Comparison of ENCODE assay signal across 20 cellular contexts in the genomic region with DNA sequence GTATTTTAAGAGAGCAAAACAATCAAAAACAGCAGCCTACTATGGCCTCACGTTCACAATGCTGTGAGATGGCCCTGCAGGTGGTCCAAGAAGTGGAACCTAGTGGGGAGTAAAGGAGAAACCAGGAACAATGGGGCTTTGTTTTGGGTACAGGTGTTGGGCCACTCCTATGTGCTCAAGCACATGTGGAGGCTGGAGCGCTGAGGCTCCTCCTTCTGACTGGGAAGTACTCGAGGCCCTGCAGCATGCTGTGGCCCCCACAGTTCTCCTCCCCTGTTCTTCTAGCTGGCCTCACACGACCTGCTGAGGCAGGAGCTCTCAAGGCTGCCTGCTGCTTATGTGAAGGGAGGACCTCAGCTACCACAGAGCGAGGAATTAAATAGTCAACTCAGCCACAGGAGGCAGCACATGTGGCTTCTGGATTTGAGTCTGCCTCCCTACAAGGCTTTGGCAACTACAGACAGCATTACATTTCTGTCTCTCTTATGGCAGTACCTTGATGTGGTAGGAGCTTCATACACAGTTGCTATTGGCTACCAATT.
DNase-seq lines count a peak whose midpoint lies in the region; TF ChIP-seq lines count a peak whose summit lies in the region.
"Had no signal": no experiment of that assay in that cellular context is flagged by ENCODE, and none has a peak within 500 bp of the region (broad histone marks: within the 10 kb centered on the region; RNA-seq: fewer than 3 reads in every experiment).

No MANE protein-coding gene starts in this region.

- H3K4me3 ChIP-seq in choroid plexus epithelial cell (ENCODE audit: low read depth, low read length) (no peak overlapping the region), osteoblast (ENCODE audit: insufficient read depth, low read length) (no peak overlapping the region)
- H3K4me3 ChIP-seq: ascending aorta, MG63, vagina had no signal

- peaks cover 24% of the 10 kb centered on the region for H4K20me1 ChIP-seq in osteoblast (ENCODE audit: insufficient read depth, low read length)

- no peaks in the 10 kb centered on the region for H3K27me3 ChIP-seq in osteoblast (ENCODE audit: insufficient read depth, low read length)
- H3K27me3 ChIP-seq: ascending aorta, MG63, vagina had no signal

- no peaks in the 10 kb centered on the region for H3K9me3 ChIP-seq in osteoblast (ENCODE audit: low read depth, low read length)
- H3K9me3 ChIP-seq: ascending aorta, MG63, vagina had no signal

- H3K4me2 ChIP-seq in osteoblast (ENCODE audit: insufficient read depth, low read length) = no peak overlapping the region

- TF ChIP-seq CTCF in choroid plexus epithelial cell (conservative IDR thresholded peaks at IDR 0.05; ENCODE audit: low read depth, low read length) = no peak
- peak; percentile 6 for TF ChIP-seq CTCF in osteoblast (IDR thresholded peaks at IDR 0.05; ENCODE audit: extremely low read depth, low read depth, low read length)

- no peak overlapping the region for H2AFZ ChIP-seq in osteoblast (ENCODE audit: low read length)

- H3K27ac ChIP-seq in osteoblast (ENCODE audit: low read depth, low read length) = no peak overlapping the region
- H3K27ac ChIP-seq: ascending aorta, vagina had no signal

- peak; percentile 37 for DNase-seq in NCI-H82 (lab: John Stamatoyannopoulos, UW)
- DNase-seq in NCI-H82 treated with DMSO at 0.1 percent for 48 hours (lab: John Stamatoyannopoulos, UW; ENCODE audit: unreplicated experiment) = no peak
- peak; percentile 24 for DNase-seq in NCI-H446 treated with DMSO at 0.1 percent for 48 hours (lab: John Stamatoyannopoulos, UW)
- DNase-seq in choroid plexus epithelial cell (ENCODE audit: low read depth) = peak; percentile 2
- no peak for DNase-seq in osteoblast (ENCODE audit: insufficient read length, low spot score, missing footprints)
- no peak for DNase-seq in medulla oblongata (ENCODE audit: extremely low spot score)
- no peak for DNase-seq in activated gamma-delta T cell treated with Interleukin-2 at 50 U/mL for 16 hours
- no peak for DNase-seq in NCI-H2196 (lab: John Stamatoyannopoulos, UW; ENCODE audit: unreplicated experiment)
- DNase-seq: activated CD4-positive, CD25-positive, alpha-beta regulatory T cell treated with anti-CD3 and anti-CD28 coated beads, Interleukin-2, amount 50 U/mL, for 72 hours; activated naive CD4-positive, alpha-beta T cell; cortex of kidney; glutamatergic neuron; MG63; NCI-H1930; nephron progenitor cell; NK-92 treated with Interleukin-12 subunit alpha and Interleukin-12 subunit beta, amount 100 ng/mL, for 24 hours; right cardiac atrium; SHP77 treated with DMSO at 0.1 percent for 48 hours had no signal

- no peaks in the 10 kb centered on the region for H3K4me1 ChIP-seq in osteoblast (ENCODE audit: insufficient read depth, low read length)
- H3K4me1 ChIP-seq: ascending aorta, vagina had no signal

- no peaks in the 10 kb centered on the region for H3K36me3 ChIP-seq in osteoblast (ENCODE audit: insufficient read depth, low read length)
- H3K36me3 ChIP-seq: ascending aorta, MG63, vagina had no signal

- H3K79me2 ChIP-seq in osteoblast (ENCODE audit: insufficient read depth, low read length) = no peaks in the 10 kb centered on the region

Comparison
In these comparisons a context has a peak if more than half of its experiments do, and no peak if none do; other contexts are left out.
1. DNase-seq: peak in NCI-H82 (single experiment), NCI-H446 treated with DMSO at 0.1 percent for 48 hours (single experiment) and choroid plexus epithelial cell (single experiment); none in NCI-H82 treated with DMSO at 0.1 percent for 48 hours (single experiment), osteoblast (single experiment), medulla oblongata (single experiment), activated gamma-delta T cell treated with Interleukin-2 at 50 U/mL for 16 hours (single experiment) and NCI-H2196 (single experiment).